ENCODE assay signal across 8 cellular contexts in genomic region chr1:220272047-220272840, GRCh38. TPM values are rescaled to one million over a fixed set of nuclear protein-coding genes. Genes with fewer than 3 reads are reported as not detected.
DNase-seq lines count a peak whose midpoint lies in the region; ATAC-seq and TF ChIP-seq lines count a peak whose summit lies in the region.

RAB3GAP2 (minus strand) TSS chr1:220272453; CDS start chr1:220272337, 116 bp downstream.

- H4K20me1 ChIP-seq in DND-41 (ENCODE audit: insufficient read depth, low read length) = no peaks in the 10 kb centered on the region

- peak within 1 kb of the TSS; percentile 80 for H3K4me2 ChIP-seq in DND-41 (ENCODE audit: insufficient read depth, low read length)

- peak within 1 kb of the TSS; percentile 79 for H3K9ac ChIP-seq in DND-41 (ENCODE audit: low read depth, low read length)

- H3K27me3 ChIP-seq in DND-41 (ENCODE audit: insufficient read depth, low read length, poor library complexity) (no peaks in the 10 kb centered on the region), Peyer's patch (no peaks in the 10 kb centered on the region)

- H3K79me2 ChIP-seq in DND-41 (ENCODE audit: insufficient read depth, low read length) = peaks cover 48% of the 10 kb centered on the region

- peaks cover 9 to 23% (median 10%) of the 10 kb centered on the region in 3 donors for H3K27me3 Mint-ChIP-seq in naive B cell
- no peaks in the 10 kb centered on the region for H3K27me3 Mint-ChIP-seq in stimulated activated memory B cell treated with anti-CD40 and anti-IgM and Interleukin-4, amounts not matched to agents 10 μg/mL and 1 μg/mL and 100 μg/mL, for 72 hours

- TF ChIP-seq POLR2A in Peyer's patch (IDR thresholded peaks at IDR 0.05) = peak; percentile 71 to 76

- no peak within 1 kb of the TSS for H3K4me3 Mint-ChIP-seq in naive B cell
- no peak within 1 kb of the TSS for H3K4me3 Mint-ChIP-seq in stimulated activated memory B cell treated with anti-CD40 and anti-IgM and Interleukin-4, amounts not matched to agents 10 μg/mL and 1 μg/mL and 100 μg/mL, for 72 hours

- peak; percentile 93 for ATAC-seq in DND-41 (ENCODE audit: insufficient read depth, low read depth)
- ATAC-seq in GM21825 (IDR thresholded peaks at IDR 0.05; ENCODE audit: unreplicated experiment) = peak; percentile 97
- ATAC-seq in naive B cell (ENCODE audit: low read depth in 2 of 2) = peak; percentile 94 to 96
- ATAC-seq in stimulated activated memory B cell treated with anti-CD40 and anti-IgM and Interleukin-4, amounts not matched to agents 10 μg/mL and 1 μg/mL and 100 μg/mL, for 72 hours = peak; percentile 99

- H3K4me3 ChIP-seq in DND-41 (ENCODE audit: low read depth in 1 of 2, low read length in 2 of 2) (peak within 1 kb of the TSS; percentile 85 to 98; a peak in 3 of 4 replicates), Peyer's patch (peak within 1 kb of the TSS; percentile 75 to 87 (median 78))

- H3K4me1 ChIP-seq in DND-41 (ENCODE audit: insufficient read depth, low read length) (peaks cover 36% of the 10 kb centered on the region), Peyer's patch (peaks cover 0 to 13% (median 2%) of the 10 kb centered on the region in 4 donors)

- TF ChIP-seq CTCF in DND-41 (IDR thresholded peaks at IDR 0.05; ENCODE audit: borderline replicate concordance, extremely low read depth, low read length, poor library complexity, severe bottlenecking) = no peak
- no peak for TF ChIP-seq CTCF in Peyer's patch (IDR thresholded peaks at IDR 0.05)

- H3K36me3 ChIP-seq in DND-41 (ENCODE audit: insufficient read depth, low read length) = peaks cover 26% of the 10 kb centered on the region
- H3K36me3 ChIP-seq in KOPT-K1 (ENCODE audit: insufficient read depth, low read length) = peaks cover 25% of the 10 kb centered on the region
- peaks cover 0 to 9% (median 0%) of the 10 kb centered on the region in 3 donors for H3K36me3 ChIP-seq in Peyer's patch

- no peaks in the 10 kb centered on the region for H3K9me3 ChIP-seq in DND-41 (ENCODE audit: insufficient read depth, low read length, severe bottlenecking)
- H3K9me3 ChIP-seq in KOPT-K1 (ENCODE audit: insufficient read depth, low read length, poor library complexity, severe bottlenecking) = no peaks in the 10 kb centered on the region
- no peaks in the 10 kb centered on the region for H3K9me3 ChIP-seq in Peyer's patch

- no peak within 1 kb of the TSS for H3K27ac Mint-ChIP-seq in naive B cell
- no peak within 1 kb of the TSS for H3K27ac Mint-ChIP-seq in stimulated activated memory B cell treated with anti-CD40 and anti-IgM and Interleukin-4, amounts not matched to agents 10 μg/mL and 1 μg/mL and 100 μg/mL, for 72 hours

- H3K36me3 Mint-ChIP-seq in naive B cell = peaks cover 0 to 7% of the 10 kb centered on the region in 2 donors
- H3K36me3 Mint-ChIP-seq in stimulated activated memory B cell treated with anti-CD40 and anti-IgM and Interleukin-4, amounts not matched to agents 10 μg/mL and 1 μg/mL and 100 μg/mL, for 72 hours = peaks cover 17% of the 10 kb centered on the region

- H3K4me1 Mint-ChIP-seq in naive B cell = peaks cover 0 to 15% (median 3%) of the 10 kb centered on the region in 3 donors
- peaks cover 5% of the 10 kb centered on the region for H3K4me1 Mint-ChIP-seq in stimulated activated memory B cell treated with anti-CD40 and anti-IgM and Interleukin-4, amounts not matched to agents 10 μg/mL and 1 μg/mL and 100 μg/mL, for 72 hours

- DNase-seq in DND-41 (peak; percentile 95), Peyer's patch (peak; percentile 95 to 98 (median 97)), fibroblast of gingiva (ENCODE audit: low read depth) (peak; percentile 89), naive B cell (peak; percentile 98)
- peak; percentile 96 to 97 for DNase-seq in activated T-cell treated with anti-CD3 and anti-CD28 coated beads, Interleukin-2, amount 50 U/mL, for 48 hours

- H3K27ac ChIP-seq in DND-41 (ENCODE audit: low read length) (peak within 1 kb of the TSS; percentile 84), KOPT-K1 (ENCODE audit: low read depth, low read length, poor library complexity, severe bottlenecking) (peak within 1 kb of the TSS; percentile 73), Peyer's patch (peak within 1 kb of the TSS; percentile 88 to 89 (median 89))

- peak within 1 kb of the TSS; percentile 79 for H2AFZ ChIP-seq in DND-41 (ENCODE audit: low read depth, low read length)

- H3K9me3 Mint-ChIP-seq in naive B cell = no peaks in the 10 kb centered on the region
- no peaks in the 10 kb centered on the region for H3K9me3 Mint-ChIP-seq in stimulated activated memory B cell treated with anti-CD40 and anti-IgM and Interleukin-4, amounts not matched to agents 10 μg/mL and 1 μg/mL and 100 μg/mL, for 72 hours

RNA-seq across cellular contexts. Expression of gene RAB3GAP2, which starts in this region (rescaled TPM):
- 10 to 100 TPM; 23.6 to 33.8 (median 27.7) TPM for total RNA-seq in Peyer's patch
- 10 to 100 TPM; 21.3 to 39.5 (median 24.6) TPM for polyA plus RNA-seq in naive B cell (ENCODE audit: low read depth in 6 of 6)

Comparison
In these comparisons a context has a peak if more than half of its experiments do, and no peak if none do; other contexts are left out.
1. Peak in every context shown above with its lines: DNase-seq, ATAC-seq, H3K4me3 ChIP-seq and H3K27ac ChIP-seq.